ENCODE assay signal across 1 cellular context in the genomic region with DNA sequence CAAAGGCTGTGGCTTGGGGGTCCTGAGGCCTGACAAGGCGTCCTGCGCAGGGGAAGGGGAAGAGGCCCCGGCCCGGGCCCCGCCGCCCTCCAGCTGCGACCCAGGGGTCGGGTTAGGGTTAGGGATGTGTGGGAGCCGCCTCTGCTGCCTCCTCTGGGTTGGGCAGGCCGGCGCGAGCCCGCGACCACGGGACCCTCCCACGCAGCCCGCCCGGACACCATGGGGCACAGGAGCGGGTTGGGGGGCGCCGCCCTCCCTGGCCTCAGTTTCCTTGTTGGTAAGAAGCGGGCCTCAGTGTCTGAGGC.
TF ChIP-seq lines count a peak whose summit lies in the region.

No MANE protein-coding gene starts in this region.

TF ChIP-seq in GM23338, 12 proteins besides CTCF, POLR2A, EP300 and RAD21 (continued from another document):
- TF ChIP-seq, protein P1, sequence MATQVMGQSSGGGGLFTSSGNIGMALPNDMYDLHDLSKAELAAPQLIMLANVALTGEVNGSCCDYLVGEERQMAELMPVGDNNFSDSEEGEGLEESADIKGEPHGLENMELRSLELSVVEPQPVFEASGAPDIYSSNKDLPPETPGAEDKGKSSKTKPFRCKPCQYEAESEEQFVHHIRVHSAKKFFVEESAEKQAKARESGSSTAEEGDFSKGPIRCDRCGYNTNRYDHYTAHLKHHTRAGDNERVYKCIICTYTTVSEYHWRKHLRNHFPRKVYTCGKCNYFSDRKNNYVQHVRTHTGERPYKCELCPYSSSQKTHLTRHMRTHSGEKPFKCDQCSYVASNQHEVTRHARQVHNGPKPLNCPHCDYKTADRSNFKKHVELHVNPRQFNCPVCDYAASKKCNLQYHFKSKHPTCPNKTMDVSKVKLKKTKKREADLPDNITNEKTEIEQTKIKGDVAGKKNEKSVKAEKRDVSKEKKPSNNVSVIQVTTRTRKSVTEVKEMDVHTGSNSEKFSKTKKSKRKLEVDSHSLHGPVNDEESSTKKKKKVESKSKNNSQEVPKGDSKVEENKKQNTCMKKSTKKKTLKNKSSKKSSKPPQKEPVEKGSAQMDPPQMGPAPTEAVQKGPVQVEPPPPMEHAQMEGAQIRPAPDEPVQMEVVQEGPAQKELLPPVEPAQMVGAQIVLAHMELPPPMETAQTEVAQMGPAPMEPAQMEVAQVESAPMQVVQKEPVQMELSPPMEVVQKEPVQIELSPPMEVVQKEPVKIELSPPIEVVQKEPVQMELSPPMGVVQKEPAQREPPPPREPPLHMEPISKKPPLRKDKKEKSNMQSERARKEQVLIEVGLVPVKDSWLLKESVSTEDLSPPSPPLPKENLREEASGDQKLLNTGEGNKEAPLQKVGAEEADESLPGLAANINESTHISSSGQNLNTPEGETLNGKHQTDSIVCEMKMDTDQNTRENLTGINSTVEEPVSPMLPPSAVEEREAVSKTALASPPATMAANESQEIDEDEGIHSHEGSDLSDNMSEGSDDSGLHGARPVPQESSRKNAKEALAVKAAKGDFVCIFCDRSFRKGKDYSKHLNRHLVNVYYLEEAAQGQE (IDR thresholded peaks at IDR 0.05; ENCODE audit: unreplicated experiment): no peak
- TF ChIP-seq, protein P2, sequence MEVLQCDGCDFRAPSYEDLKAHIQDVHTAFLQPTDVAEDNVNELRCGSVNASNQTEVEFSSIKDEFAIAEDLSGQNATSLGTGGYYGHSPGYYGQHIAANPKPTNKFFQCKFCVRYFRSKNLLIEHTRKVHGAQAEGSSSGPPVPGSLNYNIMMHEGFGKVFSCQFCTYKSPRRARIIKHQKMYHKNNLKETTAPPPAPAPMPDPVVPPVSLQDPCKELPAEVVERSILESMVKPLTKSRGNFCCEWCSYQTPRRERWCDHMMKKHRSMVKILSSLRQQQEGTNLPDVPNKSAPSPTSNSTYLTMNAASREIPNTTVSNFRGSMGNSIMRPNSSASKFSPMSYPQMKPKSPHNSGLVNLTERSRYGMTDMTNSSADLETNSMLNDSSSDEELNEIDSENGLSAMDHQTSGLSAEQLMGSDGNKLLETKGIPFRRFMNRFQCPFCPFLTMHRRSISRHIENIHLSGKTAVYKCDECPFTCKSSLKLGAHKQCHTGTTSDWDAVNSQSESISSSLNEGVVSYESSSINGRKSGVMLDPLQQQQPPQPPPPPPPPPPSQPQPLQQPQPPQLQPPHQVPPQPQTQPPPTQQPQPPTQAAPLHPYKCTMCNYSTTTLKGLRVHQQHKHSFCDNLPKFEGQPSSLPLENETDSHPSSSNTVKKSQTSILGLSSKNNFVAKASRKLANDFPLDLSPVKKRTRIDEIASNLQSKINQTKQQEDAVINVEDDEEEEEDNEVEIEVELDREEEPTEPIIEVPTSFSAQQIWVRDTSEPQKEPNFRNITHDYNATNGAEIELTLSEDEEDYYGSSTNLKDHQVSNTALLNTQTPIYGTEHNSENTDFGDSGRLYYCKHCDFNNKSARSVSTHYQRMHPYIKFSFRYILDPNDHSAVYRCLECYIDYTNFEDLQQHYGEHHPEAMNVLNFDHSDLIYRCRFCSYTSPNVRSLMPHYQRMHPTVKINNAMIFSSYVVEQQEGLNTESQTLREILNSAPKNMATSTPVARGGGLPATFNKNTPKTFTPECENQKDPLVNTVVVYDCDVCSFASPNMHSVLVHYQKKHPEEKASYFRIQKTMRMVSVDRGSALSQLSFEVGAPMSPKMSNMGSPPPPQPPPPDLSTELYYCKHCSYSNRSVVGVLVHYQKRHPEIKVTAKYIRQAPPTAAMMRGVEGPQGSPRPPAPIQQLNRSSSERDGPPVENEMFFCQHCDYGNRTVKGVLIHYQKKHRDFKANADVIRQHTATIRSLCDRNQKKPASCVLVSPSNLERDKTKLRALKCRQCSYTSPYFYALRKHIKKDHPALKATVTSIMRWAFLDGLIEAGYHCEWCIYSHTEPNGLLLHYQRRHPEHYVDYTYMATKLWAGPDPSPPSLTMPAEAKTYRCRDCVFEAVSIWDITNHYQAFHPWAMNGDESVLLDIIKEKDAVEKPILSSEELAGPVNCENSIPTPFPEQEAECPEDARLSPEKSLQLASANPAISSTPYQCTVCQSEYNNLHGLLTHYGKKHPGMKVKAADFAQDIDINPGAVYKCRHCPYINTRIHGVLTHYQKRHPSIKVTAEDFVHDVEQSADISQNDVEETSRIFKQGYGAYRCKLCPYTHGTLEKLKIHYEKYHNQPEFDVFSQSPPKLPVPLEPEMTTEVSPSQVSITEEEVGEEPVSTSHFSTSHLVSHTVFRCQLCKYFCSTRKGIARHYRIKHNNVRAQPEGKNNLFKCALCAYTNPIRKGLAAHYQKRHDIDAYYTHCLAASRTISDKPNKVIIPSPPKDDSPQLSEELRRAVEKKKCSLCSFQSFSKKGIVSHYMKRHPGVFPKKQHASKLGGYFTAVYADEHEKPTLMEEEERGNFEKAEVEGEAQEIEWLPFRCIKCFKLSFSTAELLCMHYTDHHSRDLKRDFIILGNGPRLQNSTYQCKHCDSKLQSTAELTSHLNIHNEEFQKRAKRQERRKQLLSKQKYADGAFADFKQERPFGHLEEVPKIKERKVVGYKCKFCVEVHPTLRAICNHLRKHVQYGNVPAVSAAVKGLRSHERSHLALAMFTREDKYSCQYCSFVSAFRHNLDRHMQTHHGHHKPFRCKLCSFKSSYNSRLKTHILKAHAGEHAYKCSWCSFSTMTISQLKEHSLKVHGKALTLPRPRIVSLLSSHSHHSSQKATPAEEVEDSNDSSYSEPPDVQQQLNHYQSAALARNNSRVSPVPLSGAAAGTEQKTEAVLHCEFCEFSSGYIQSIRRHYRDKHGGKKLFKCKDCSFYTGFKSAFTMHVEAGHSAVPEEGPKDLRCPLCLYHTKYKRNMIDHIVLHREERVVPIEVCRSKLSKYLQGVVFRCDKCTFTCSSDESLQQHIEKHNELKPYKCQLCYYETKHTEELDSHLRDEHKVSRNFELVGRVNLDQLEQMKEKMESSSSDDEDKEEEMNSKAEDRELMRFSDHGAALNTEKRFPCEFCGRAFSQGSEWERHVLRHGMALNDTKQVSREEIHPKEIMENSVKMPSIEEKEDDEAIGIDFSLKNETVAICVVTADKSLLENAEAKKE (CRISPR knock-in tag; IDR thresholded peaks at IDR 0.05): no peak
- TF ChIP-seq POLR2AphosphoS5 (IDR thresholded peaks at IDR 0.05; ENCODE audit: low read depth): no peak
- TF ChIP-seq, protein P3, sequence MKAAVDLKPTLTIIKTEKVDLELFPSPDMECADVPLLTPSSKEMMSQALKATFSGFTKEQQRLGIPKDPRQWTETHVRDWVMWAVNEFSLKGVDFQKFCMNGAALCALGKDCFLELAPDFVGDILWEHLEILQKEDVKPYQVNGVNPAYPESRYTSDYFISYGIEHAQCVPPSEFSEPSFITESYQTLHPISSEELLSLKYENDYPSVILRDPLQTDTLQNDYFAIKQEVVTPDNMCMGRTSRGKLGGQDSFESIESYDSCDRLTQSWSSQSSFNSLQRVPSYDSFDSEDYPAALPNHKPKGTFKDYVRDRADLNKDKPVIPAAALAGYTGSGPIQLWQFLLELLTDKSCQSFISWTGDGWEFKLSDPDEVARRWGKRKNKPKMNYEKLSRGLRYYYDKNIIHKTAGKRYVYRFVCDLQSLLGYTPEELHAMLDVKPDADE (IDR thresholded peaks at IDR 0.05): no peak
- TF ChIP-seq EZH2 (IDR thresholded peaks at IDR 0.05; ENCODE audit: low read depth, unreplicated experiment): no peak
- TF ChIP-seq NANOG (IDR thresholded peaks at IDR 0.05; ENCODE audit: borderline replicate concordance): no peak
- no peak for TF ChIP-seq JUNB (IDR thresholded peaks at IDR 0.05; ENCODE audit: unreplicated experiment)
- no peak for TF ChIP-seq CREB1 (CRISPR knock-in tag; IDR thresholded peaks at IDR 0.05; ENCODE audit: low read depth)
- no peak for TF ChIP-seq STAT1 (IDR thresholded peaks at IDR 0.05; ENCODE audit: unreplicated experiment)
